31 cellular contexts compared by ENCODE assay signal in genomic region chr13:98226520-98226919, GRCh38. TPM values are rescaled to one million over a fixed set of nuclear protein-coding genes. Genes with fewer than 3 reads are reported as not detected.
"Had no signal": no experiment of that assay in that cellular context is flagged by ENCODE, and none has a peak within 500 bp of the region (broad histone marks: within the 10 kb centered on the region; RNA-seq: fewer than 3 reads in every experiment).

No MANE protein-coding gene starts in this region.

- H3K4me3 ChIP-seq: gastrocnemius medialis, lung, mucosa of descending colon, ovary, right atrium auricular region, sigmoid colon, stomach, testis, tibial nerve, upper lobe of left lung had no signal

- H3K36me3 ChIP-seq: gastrocnemius medialis, ovary, right atrium auricular region, sigmoid colon, stomach, tibial nerve, upper lobe of left lung had no signal

- H3K4me1 ChIP-seq: gastrocnemius medialis, testis, tibial nerve had no signal

- ATAC-seq: esophagus mucosa; gastrocnemius medialis; left lobe of liver; mucosa of descending colon; stimulated activated effector memory CD8-positive, alpha-beta T cell treated with anti-CD3 and anti-CD28 coated beads, Interleukin-12 subunit alpha, Interleukin-12 subunit beta, amount 100 ng/mL, for 72 hours had no signal

- H3K9me3 ChIP-seq: gastrocnemius medialis, mucosa of descending colon, ovary, right atrium auricular region, sigmoid colon, stomach, testis, upper lobe of left lung had no signal

- H3K27ac ChIP-seq: epithelial cell of prostate, gastrocnemius medialis, ovary, right atrium auricular region, stomach, testis, tibial nerve, upper lobe of left lung had no signal

- H3K27me3 ChIP-seq: gastrocnemius medialis, ovary, right atrium auricular region, sigmoid colon, stomach, testis, tibial nerve, upper lobe of left lung had no signal

- DNase-seq: cortex of kidney; effector CD4-positive, alpha-beta T cell; foreskin fibroblast; gastrocnemius medialis; head of caudate nucleus; mucosa of descending colon; naive B cell; nephron progenitor cell; occipital lobe; ovary; posterior cingulate gyrus; sigmoid colon; stimulated activated CD4-positive, alpha-beta T cell treated with anti-CD3 and anti-CD28 coated beads, Interleukin-2, amount 100 ng/mL, for 24 hours; stimulated activated CD4-positive, alpha-beta T cell treated with anti-CD3 and anti-CD28 coated beads, Interleukin-4, amount 100 ng/mL, for 24 hours; stimulated activated naive CD4-positive, alpha-beta T cell treated with Interleukin-2 at 50 U/mL for 16 hours; stomach; testis had no signal

RNA-seq across cellular contexts. Expression of gene RNF113B, which starts 49.5 kb away (rescaled TPM):
- total RNA-seq: dermis microvascular lymphatic vessel endothelial cell, esophagus mucosa, gastrocnemius medialis, glomerular endothelial cell, left lobe of liver, liver, lung, mucosa of descending colon, occipital lobe, ovary, right atrium auricular region, sigmoid colon, skeletal muscle tissue, stomach, subcutaneous adipose tissue, tibial nerve, upper lobe of left lung had no signal
- polyA plus RNA-seq: keratinocyte, lung, sigmoid colon, stomach had no signal
